ENCODE assay signal across 10 cellular contexts in genomic region chr10:17022399-17022798, GRCh38.
DNase-seq lines count a peak whose midpoint lies in the region; ATAC-seq and TF ChIP-seq lines count a peak whose summit lies in the region.
"Had no signal": no experiment of that assay in that cellular context is flagged by ENCODE, and none has a peak within 500 bp of the region (broad histone marks: within the 10 kb centered on the region; RNA-seq: fewer than 3 reads in every experiment).

No MANE protein-coding gene starts in this region.

- H3K4me1 ChIP-seq in ACC112 (ENCODE audit: control insufficient read depth, insufficient read depth, low read length, unreplicated experiment) (peaks cover 44% of the 10 kb centered on the region), HUES64 (ENCODE audit: insufficient read depth, low read length) (peaks cover 36% of the 10 kb centered on the region)
- H3K4me1 ChIP-seq in naive thymus-derived CD4-positive, alpha-beta T cell (ENCODE audit: control insufficient read depth in 2 of 2, insufficient read depth in 2 of 2, low read length in 2 of 2) = peaks cover 39 to 50% of the 10 kb centered on the region in 2 donors

- H3K4me1 Mint-ChIP-seq in naive thymus-derived CD4-positive, alpha-beta T cell = peaks cover 31 to 61% (median 56%) of the 10 kb centered on the region in 7 donors

- H3K9me3 ChIP-seq in HUES64 (ENCODE audit: insufficient read depth, low read depth, low read length) = no peaks in the 10 kb centered on the region; the same call in 1 of the 2 replicates
- no peaks in the 10 kb centered on the region for H3K9me3 ChIP-seq in naive thymus-derived CD4-positive, alpha-beta T cell (ENCODE audit: control insufficient read depth in 2 of 3, low read length in 3 of 3)
- H3K9me3 ChIP-seq: tibial artery had no signal

- DNase-seq in cerebellar cortex (ENCODE audit: low spot score) (peak; percentile 7), foreskin fibroblast (no peak), inferior parietal cortex (ENCODE audit: extremely low spot score) (no peak), DMS 273 treated with DMSO at 0.1 percent for 48 hours (lab: John Stamatoyannopoulos, UW) (no peak)
- no peak for DNase-seq in naive thymus-derived CD4-positive, alpha-beta T cell
- DNase-seq: NCI-H82, tibial artery had no signal

- H3K36me3 Mint-ChIP-seq in naive thymus-derived CD4-positive, alpha-beta T cell = peaks cover 5 to 23% (median 18%) of the 10 kb centered on the region in 5 donors

- 12% methylated on average over 6 of the region's 7 CpGs for WGBS in HUES64

- H3K27me3 Mint-ChIP-seq in naive thymus-derived CD4-positive, alpha-beta T cell = peaks cover 0 to 12% (median 0%) of the 10 kb centered on the region in 5 donors

- peaks cover 0 to 8% (median 0%) of the 10 kb centered on the region in 11 donors for H3K9me3 Mint-ChIP-seq in naive thymus-derived CD4-positive, alpha-beta T cell

- H3K79me2 ChIP-seq in ACC112 (ENCODE audit: control insufficient read depth, insufficient read depth, low read length, unreplicated experiment) = no peaks in the 10 kb centered on the region

- no peak for ATAC-seq in naive thymus-derived CD4-positive, alpha-beta T cell
- no peak for ATAC-seq in GM21447 (IDR thresholded peaks at IDR 0.05; ENCODE audit: unreplicated experiment)

- TF ChIP-seq CTCF in foreskin fibroblast (IDR thresholded peaks at IDR 0.05; ENCODE audit: low read depth, low read length) = no peak

- H2AFZ ChIP-seq in ACC112 (ENCODE audit: low read length, unreplicated experiment) = no peak overlapping the region

- H3K27ac ChIP-seq in ACC112 (ENCODE audit: low read depth, low read length) = peak overlapping the region; percentile 100
- H3K27ac ChIP-seq in HUES64 (ENCODE audit: low read depth, low read length) = peak overlapping the region; percentile 58
- H3K27ac ChIP-seq in naive thymus-derived CD4-positive, alpha-beta T cell (ENCODE audit: low read depth, low read length) = no peak overlapping the region

- H3K4me3 Mint-ChIP-seq in naive thymus-derived CD4-positive, alpha-beta T cell = peak overlapping the region in 2 of 10 donors; percentile 3 to 9

- POLR2A ChIA-PET in naive thymus-derived CD4-positive, alpha-beta T cell (lab: Charles Lee) = interaction anchor here (0.7 to 0.8 kb wide), 3 partner anchors 20 to 207 kb away, joined by 3 to 4 read pairs (median 3); no protein-coding TSS in a partner anchor

- intact Hi-C loops in naive thymus-derived CD4-positive, alpha-beta T cell (cut with micrococcal nuclease) = loop anchor here (2.0 to 10.0 kb wide), 4 partner anchors 120 to 1632 kb away; partner anchors contain the start of genes ARL5B (in 2 of the 2), NSUN6 (in 2 of the 2) and STAM (in 1 of the 2)

- H3K9ac ChIP-seq in HUES64 (ENCODE audit: low read depth, low read length) = peak overlapping the region; percentile 23; the same call in 1 of the 2 replicates

- H3K4me3 ChIP-seq in ACC112 (ENCODE audit: low read depth, low read length) (peak overlapping the region; percentile 24; the same call in 1 of the 2 replicates), HUES64 (ENCODE audit: low read length) (peak overlapping the region; percentile 8; the same call in 1 of the 2 replicates), foreskin fibroblast (ENCODE audit: low read depth in 1 of 2, low read length in 2 of 2) (no peak overlapping the region)
- no peak overlapping the region for H3K4me3 ChIP-seq in naive thymus-derived CD4-positive, alpha-beta T cell (ENCODE audit: low read length)
- H3K4me3 ChIP-seq: tibial artery had no signal

- H3K27me3 ChIP-seq in ACC112 (ENCODE audit: insufficient read depth, low read length) (no peaks in the 10 kb centered on the region), HUES64 (ENCODE audit: insufficient read depth, low read length) (no peaks in the 10 kb centered on the region)
- H3K27me3 ChIP-seq in naive thymus-derived CD4-positive, alpha-beta T cell (ENCODE audit: control insufficient read depth in 2 of 2, insufficient read depth in 2 of 2, low read length in 2 of 2) = no peaks in the 10 kb centered on the region
- H3K27me3 ChIP-seq: tibial artery had no signal

- CTCF ChIA-PET in naive thymus-derived CD4-positive, alpha-beta T cell (lab: Charles Lee) = no interaction called here

- H3K36me3 ChIP-seq in ACC112 (ENCODE audit: insufficient read depth, low read length) = no peaks in the 10 kb centered on the region
- H3K36me3 ChIP-seq in HUES64 (ENCODE audit: insufficient read depth, low read length) = no peaks in the 10 kb centered on the region
- H3K36me3 ChIP-seq in naive thymus-derived CD4-positive, alpha-beta T cell (ENCODE audit: control insufficient read depth in 2 of 3, insufficient read depth in 3 of 3, low read length in 3 of 3) = no peaks in the 10 kb centered on the region
- H3K36me3 ChIP-seq: tibial artery had no signal

- peak overlapping the region; percentile 71 to 99 (median 91) for H3K27ac Mint-ChIP-seq in naive thymus-derived CD4-positive, alpha-beta T cell

Comparison
In these comparisons a context has a peak if more than half of its experiments do, and no peak if none do; other contexts are left out.
1. H3K4me3 ChIP-seq: peak in ACC112 (single experiment) and HUES64 (single experiment); none in naive thymus-derived CD4-positive, alpha-beta T cell (single experiment) and foreskin fibroblast (0 of 2).